8 cellular contexts compared by ENCODE assay signal in genomic region chr4:182642831-182643230, GRCh38.
A peak's percentile ranks its signal among the peaks of the same experiment; 100 is the strongest.
DNase-seq lines count a peak whose midpoint lies in the region; ATAC-seq, FAIRE-seq and TF ChIP-seq lines count a peak whose summit lies in the region.

No MANE protein-coding gene starts in this region.

- peaks cover 23% of the 10 kb centered on the region for H3K4me1 Mint-ChIP-seq in astrocyte (ENCODE audit: low read depth, unreplicated experiment)
- peaks cover 21% of the 10 kb centered on the region for H3K4me1 Mint-ChIP-seq in progenitor cell of endocrine pancreas (ENCODE audit: low read depth)

- H3K9me3 Mint-ChIP-seq in astrocyte (ENCODE audit: unreplicated experiment): peaks cover 3% of the 10 kb centered on the region
- peaks cover 5% of the 10 kb centered on the region for H3K9me3 Mint-ChIP-seq in progenitor cell of endocrine pancreas (ENCODE audit: low read depth)

- H3K79me2 ChIP-seq in astrocyte (ENCODE audit: insufficient read depth, low read length): no peaks in the 10 kb centered on the region

- peak overlapping the region; percentile 92 for H3K27ac Mint-ChIP-seq in astrocyte (ENCODE audit: unreplicated experiment)
- no peak overlapping the region for H3K27ac Mint-ChIP-seq in progenitor cell of endocrine pancreas

- peak overlapping the region; percentile 99 for H3K27ac ChIP-seq in astrocyte (ENCODE audit: low read depth, low read length)
- no peak overlapping the region for H3K27ac ChIP-seq in body of pancreas
- H3K27ac ChIP-seq in Peyer's patch: no peak overlapping the region

- peak overlapping the region; percentile 82 for H3K9ac ChIP-seq in astrocyte (ENCODE audit: low read length)

- no peak overlapping the region for H2AFZ ChIP-seq in astrocyte (ENCODE audit: low read depth, low read length)

- H3K36me3 ChIP-seq in astrocyte (ENCODE audit: insufficient read depth, low read length) (no peaks in the 10 kb centered on the region), body of pancreas (replicated peaks in 1 of 2; ENCODE audit: insufficient read depth in 1 of 2, low read depth in 2 of 2) (no peaks in the 10 kb centered on the region), Peyer's patch (no peaks in the 10 kb centered on the region)

- peaks cover 24% of the 10 kb centered on the region for H3K4me1 ChIP-seq in astrocyte (ENCODE audit: insufficient read depth, low read length)
- no peaks in the 10 kb centered on the region for H3K4me1 ChIP-seq in body of pancreas
- H3K4me1 ChIP-seq in Peyer's patch: no peaks in the 10 kb centered on the region

- H3K4me2 ChIP-seq in astrocyte (ENCODE audit: low read length): peak overlapping the region; percentile 78

- H3K27me3 ChIP-seq in astrocyte (ENCODE audit: insufficient read depth, low read length) (no peaks in the 10 kb centered on the region), body of pancreas (no peaks in the 10 kb centered on the region), Peyer's patch (no peaks in the 10 kb centered on the region)

- H4K20me1 ChIP-seq in astrocyte (ENCODE audit: insufficient read depth, low read length): no peaks in the 10 kb centered on the region

- 69 to 72% methylated on average over 2 of the region's 2 CpGs for WGBS in body of pancreas, 2 donors

- DNase-seq in NCI-H146 (lab: John Stamatoyannopoulos, UW) (peak; percentile 30), NCI-H146 treated with DMSO at 0.1 percent for 48 hours (lab: John Stamatoyannopoulos, UW; ENCODE audit: unreplicated experiment) (no peak), astrocyte (ENCODE audit: low read depth) (peak; percentile 36), progenitor cell of endocrine pancreas (ENCODE audit: low spot score, unreplicated experiment) (no peak), body of pancreas (no peak), Peyer's patch (no peak)
- no peak for DNase-seq in activated effector memory CD4-positive, alpha-beta T cell treated with Interleukin-2 at 50 U/mL for 16 hours

- no peak for FAIRE-seq in astrocyte (lab: Jason Lieb, UNC)

- H3K36me3 Mint-ChIP-seq in astrocyte (ENCODE audit: low read depth, unreplicated experiment): peaks cover 8% of the 10 kb centered on the region
- H3K36me3 Mint-ChIP-seq in progenitor cell of endocrine pancreas (ENCODE audit: insufficient read depth): peaks cover 7% of the 10 kb centered on the region

- H3K4me3 ChIP-seq in astrocyte (ENCODE audit: insufficient read depth, low read depth, low read length) (no peak overlapping the region), body of pancreas (no peak overlapping the region), Peyer's patch (no peak overlapping the region)

- ATAC-seq in HG03342 (IDR thresholded peaks at IDR 0.05; ENCODE audit: unreplicated experiment) (peak; percentile 73), body of pancreas (no peak)

- TF ChIP-seq CTCF in astrocyte (IDR thresholded peaks at IDR 0.05; ENCODE audit: insufficient read depth, low read depth, low read length): peak; percentile 46
- peak; percentile 32 for TF ChIP-seq CTCF in progenitor cell of endocrine pancreas (IDR thresholded peaks at IDR 0.05; ENCODE audit: unreplicated experiment)
- no peak for TF ChIP-seq CTCF in body of pancreas (IDR thresholded peaks at IDR 0.05)
- TF ChIP-seq CTCF in Peyer's patch (IDR thresholded peaks at IDR 0.05): no peak

- H3K27me3 Mint-ChIP-seq in astrocyte (ENCODE audit: low read depth, unreplicated experiment) (no peaks in the 10 kb centered on the region), progenitor cell of endocrine pancreas (no peaks in the 10 kb centered on the region)

- intact Hi-C loops in body of pancreas (cut with DNase I): no loop called here

- no peak overlapping the region for H3K4me3 Mint-ChIP-seq in astrocyte (ENCODE audit: unreplicated experiment)
- no peak overlapping the region for H3K4me3 Mint-ChIP-seq in progenitor cell of endocrine pancreas (ENCODE audit: low read depth)

- TF ChIP-seq POLR2A in body of pancreas (IDR thresholded peaks at IDR 0.05) (no peak), Peyer's patch (IDR thresholded peaks at IDR 0.05) (no peak)

- H3K9me3 ChIP-seq in astrocyte (ENCODE audit: insufficient read depth, low read depth, low read length) (peaks cover 5% of the 10 kb centered on the region), body of pancreas (no peaks in the 10 kb centered on the region), Peyer's patch (no peaks in the 10 kb centered on the region)

Comparison
In these comparisons a context has a peak if more than half of its experiments do, and no peak if none do; other contexts are left out.
1. DNase-seq: peak in NCI-H146 (single experiment) and astrocyte (single experiment); none in NCI-H146 treated with DMSO at 0.1 percent for 48 hours (single experiment), progenitor cell of endocrine pancreas (single experiment), body of pancreas (0 of 4), Peyer's patch (0 of 3) and activated effector memory CD4-positive, alpha-beta T cell treated with Interleukin-2 at 50 U/mL for 16 hours (single experiment).
2. CTCF ChIP-seq: peak in astrocyte (single experiment) and progenitor cell of endocrine pancreas (single experiment); none in body of pancreas (0 of 7) and Peyer's patch (0 of 6).